Comparison of ENCODE assay signal across 30 cellular contexts in genomic region chr6:34557228-34557627, GRCh38. TPM values are rescaled to one million over a fixed set of nuclear protein-coding genes. Genes with fewer than 3 reads are reported as not detected.
"Had no signal": no experiment of that assay in that cellular context is flagged by ENCODE, and none has a peak within 500 bp of the region (broad histone marks: within the 10 kb centered on the region; RNA-seq: fewer than 3 reads in every experiment).

No MANE protein-coding gene starts in this region.

- H3K4me1 ChIP-seq: adrenal gland, body of pancreas, breast epithelium, SJSA1 had no signal

- H3K27ac Mint-ChIP-seq: activated CD4-positive, alpha-beta T cell treated with anti-CD3 and anti-CD28 coated beads, Interleukin-2, amount 10 ng/mL, durations not matched to agents 24 days and 14 days; activated CD8-positive, alpha-beta T cell treated with anti-CD3 and anti-CD28 coated beads, Interleukin-2, amount 10 ng/mL, durations not matched to agents 7 days and 5 days; activated naive CD4-positive, alpha-beta T cell treated with anti-CD3 and anti-CD28 coated beads for 36 hours; activated naive CD4-positive, alpha-beta T cell treated with anti-CD3 and anti-CD28 coated beads, Interleukin-2, amount 50 U/mL, for 72 hours; activated T-cell treated with anti-CD3 and anti-CD28 coated beads, Interleukin-2, amount 50 U/mL, for 24 hours; activated T-helper 2 cell treated with anti-CD3 and anti-CD28 coated beads, Interferon-gamma antibody, Interleukin-2, Interleukin-4, amounts not matched to agents 10 μg/mL and 5 μg/mL and 100 μg/mL, durations not matched to agents 14 hours and 24 hours and 36 hours; T-helper 1 cell treated with Interleukin-12 subunit alpha and Interleukin-12 subunit beta and Interleukin-4 antibody, amounts not matched to agents 30 μg/mL and 1 μg/mL, for 36 hours; T-helper 2 cell treated with Interferon-gamma antibody and Interleukin-4, amounts not matched to agents 5 μg/mL and 100 μg/mL, for 36 hours had no signal

- H3K36me3 ChIP-seq: adrenal gland, breast epithelium, SJSA1, WERI-Rb-1 had no signal

- DNase-seq: activated CD4-positive, alpha-beta T cell treated with anti-CD3 and anti-CD28 coated beads, Interleukin-2, amount 10 ng/mL, durations not matched to agents 24 days and 14 days; activated CD4-positive, alpha-beta T cell treated with anti-CD3 and anti-CD28 coated beads, Interleukin-2, amount 50 U/mL, for 48 hours; activated CD4-positive, CD25-positive, alpha-beta regulatory T cell; activated CD8-positive, alpha-beta T cell treated with anti-CD3 and anti-CD28 coated beads, Interleukin-2, amount 10 ng/mL, durations not matched to agents 7 days and 5 days; activated gamma-delta T cell treated with Interleukin-2 at 50 U/mL for 16 hours; activated naive CD4-positive, alpha-beta T cell treated with anti-CD3 and anti-CD28 coated beads for 36 hours; activated T-cell treated with anti-CD3 and anti-CD28 coated beads, Interleukin-2, amount 50 U/mL, for 24 hours; adrenal gland; body of pancreas; caudate nucleus; MM.1S; MV-4-11; NCI-H1092; NCI-H1436 treated with DMSO at 0.1 percent for 48 hours; NCI-H1694 treated with DMSO at 0.1 percent for 48 hours; NCI-H2029; NCI-H345; NCI-H524 treated with DMSO at 0.1 percent for 48 hours; SHP77; SK-N-SH; WERI-Rb-1 had no signal

- H3K9me3 ChIP-seq: adrenal gland, body of pancreas, breast epithelium, SJSA1, SK-N-SH had no signal

- H3K27ac ChIP-seq: adrenal gland, body of pancreas, KMS-11, SJSA1, WERI-Rb-1 had no signal

- H3K4me3 ChIP-seq: adrenal gland, body of pancreas, breast epithelium, SJSA1 had no signal

- H3K27me3 Mint-ChIP-seq: activated CD4-positive, alpha-beta T cell treated with anti-CD3 and anti-CD28 coated beads, Interleukin-2, amount 10 ng/mL, durations not matched to agents 24 days and 14 days; activated T-cell treated with anti-CD3 and anti-CD28 coated beads, Interleukin-2, amount 50 U/mL, for 24 hours had no signal

- H3K36me3 Mint-ChIP-seq: activated naive CD4-positive, alpha-beta T cell treated with anti-CD3 and anti-CD28 coated beads, Interleukin-2, amount 50 U/mL, for 72 hours had no signal

- H3K27me3 ChIP-seq: adrenal gland, body of pancreas, breast epithelium, SJSA1 had no signal

- H3K9me3 Mint-ChIP-seq: activated CD4-positive, alpha-beta T cell treated with anti-CD3 and anti-CD28 coated beads, Interleukin-2, amount 10 ng/mL, durations not matched to agents 24 days and 14 days; activated naive CD4-positive, alpha-beta T cell treated with anti-CD3 and anti-CD28 coated beads, Interleukin-2, amount 50 U/mL, for 72 hours; activated T-cell treated with anti-CD3 and anti-CD28 coated beads, Interleukin-2, amount 50 U/mL, for 24 hours; activated T-helper 2 cell treated with anti-CD3 and anti-CD28 coated beads, Interferon-gamma antibody, Interleukin-2, Interleukin-4, amounts not matched to agents 10 μg/mL and 5 μg/mL and 100 μg/mL, durations not matched to agents 14 hours and 24 hours and 36 hours; T-helper 1 cell treated with Interleukin-12 subunit alpha and Interleukin-12 subunit beta and Interleukin-4 antibody, amounts not matched to agents 30 μg/mL and 1 μg/mL, for 36 hours; T-helper 2 cell treated with Interferon-gamma antibody and Interleukin-4, amounts not matched to agents 5 μg/mL and 100 μg/mL, for 36 hours had no signal

- H3K4me3 Mint-ChIP-seq: activated CD4-positive, alpha-beta T cell treated with anti-CD3 and anti-CD28 coated beads, Interleukin-2, amount 10 ng/mL, durations not matched to agents 24 days and 14 days; activated CD8-positive, alpha-beta T cell treated with anti-CD3 and anti-CD28 coated beads, Interleukin-2, amount 10 ng/mL, durations not matched to agents 7 days and 5 days; activated naive CD4-positive, alpha-beta T cell treated with anti-CD3 and anti-CD28 coated beads for 36 hours; activated T-cell treated with anti-CD3 and anti-CD28 coated beads, Interleukin-2, amount 50 U/mL, for 24 hours; T-helper 1 cell treated with Interleukin-12 subunit alpha and Interleukin-12 subunit beta and Interleukin-4 antibody, amounts not matched to agents 30 μg/mL and 1 μg/mL, for 36 hours; T-helper 2 cell treated with Interferon-gamma antibody and Interleukin-4, amounts not matched to agents 5 μg/mL and 100 μg/mL, for 36 hours had no signal

RNA-seq across cellular contexts. Expression of gene SPDEF, which starts 1.1 kb away (rescaled TPM):
- total RNA-seq: activated CD4-positive, alpha-beta T cell treated with anti-CD3 and anti-CD28 coated beads, Interleukin-2, amount 10 ng/mL, durations not matched to agents 24 days and 14 days; body of pancreas; LHCN-M2; NCI-H460; SJSA1 had no signal
